ENCODE assay signal across 9 cellular contexts in genomic region chr3:151226088-151226563, GRCh38. TPM values are rescaled to one million over a fixed set of nuclear protein-coding genes. Genes with fewer than 3 reads are reported as not detected.
DNase-seq lines count a peak whose midpoint lies in the region; ATAC-seq and TF ChIP-seq lines count a peak whose summit lies in the region.
"Had no signal": no experiment of that assay in that cellular context is flagged by ENCODE, and none has a peak within 500 bp of the region (broad histone marks: within the 10 kb centered on the region; RNA-seq: fewer than 3 reads in every experiment).

No MANE protein-coding gene starts in this region.

- H3K9me3 ChIP-seq in smooth muscle cell (replicated peaks; ENCODE audit: low read depth) = no peaks in the 10 kb centered on the region
- H3K9me3 ChIP-seq in left lung = no peaks in the 10 kb centered on the region
- H3K9me3 ChIP-seq: neutrophil had no signal

- no peak overlapping the region for H2AFZ ChIP-seq in smooth muscle cell (ENCODE audit: low read depth)

- H3K27ac ChIP-seq in RWPE1 (no peak overlapping the region), smooth muscle cell (ENCODE audit: low read depth) (peak overlapping the region; percentile 15), left lung (no peak overlapping the region)
- H3K27ac ChIP-seq: neutrophil had no signal

- H3K4me1 ChIP-seq in smooth muscle cell (ENCODE audit: low read depth) (peaks cover 11% of the 10 kb centered on the region), left lung (peaks cover 0 to 25% of the 10 kb centered on the region in 2 donors)

- H3F3A ChIP-seq in smooth muscle cell (ENCODE audit: low read depth) = peaks cover 5% of the 10 kb centered on the region

- H3K79me2 ChIP-seq in smooth muscle cell (ENCODE audit: low read depth) = no peaks in the 10 kb centered on the region

- ATAC-seq in HG03469 (IDR thresholded peaks at IDR 0.05; ENCODE audit: unreplicated experiment) (no peak), left lung (no peak), HG02763 (IDR thresholded peaks at IDR 0.05; ENCODE audit: unreplicated experiment) (no peak)

- H3K9ac ChIP-seq in smooth muscle cell (ENCODE audit: low read depth) = no peak overlapping the region

- 30% methylated on average over 4 of the region's 4 CpGs for whole genome bisulfite sequencing in smooth muscle cell (ENCODE audit: low lambda C conversion rate)

- TF ChIP-seq CTCF in RWPE1 (conservative IDR thresholded peaks at IDR 0.05; ENCODE audit: low read depth) = no peak
- TF ChIP-seq CTCF in epithelial cell of proximal tubule (conservative IDR thresholded peaks at IDR 0.05; ENCODE audit: low read depth, low read length) = no peak
- no peak for TF ChIP-seq CTCF in smooth muscle cell (IDR thresholded peaks at IDR 0.05; ENCODE audit: borderline replicate concordance, insufficient read depth, poor library complexity, severe bottlenecking)
- TF ChIP-seq CTCF in left lung (IDR thresholded peaks at IDR 0.05) = no peak

- intact Hi-C loops in left lung (cut with DNase I) = loop anchor here in 1 of 2 donors (2.0 kb wide), 1 partner anchor 57 kb away; no protein-coding TSS in a partner anchor

- H3K36me3 ChIP-seq in smooth muscle cell (ENCODE audit: low read depth) (no peaks in the 10 kb centered on the region), left lung (no peaks in the 10 kb centered on the region)
- H3K36me3 ChIP-seq: neutrophil had no signal

- H3K4me3 ChIP-seq in epithelial cell of proximal tubule (ENCODE audit: low read depth, low read length) (no peak overlapping the region), smooth muscle cell (no peak overlapping the region), left lung (no peak overlapping the region)

- POLR2A ChIA-PET in RWPE1 (lab: Yijun Ruan, JAX; ENCODE audit: low non-redundant PET) = no interaction called here

- CTCF ChIA-PET in RWPE1 (lab: Yijun Ruan, JAX) = interaction anchor here (0.7 kb wide), 1 partner anchor 1323 kb away, joined by 3 read pairs; no protein-coding TSS in a partner anchor

- H3K4me2 ChIP-seq in smooth muscle cell = peak overlapping the region; percentile 20

- no peaks in the 10 kb centered on the region for H3K27me3 ChIP-seq in smooth muscle cell (ENCODE audit: low read depth)
- H3K27me3 ChIP-seq in left lung = no peaks in the 10 kb centered on the region
- H3K27me3 ChIP-seq: neutrophil had no signal

- H4K20me1 ChIP-seq in smooth muscle cell (ENCODE audit: low read depth) = no peaks in the 10 kb centered on the region

- peak; percentile 31 for DNase-seq in activated CD4-positive, alpha-beta T cell treated with anti-CD3 and anti-CD28 coated beads for 48 hours
- DNase-seq in activated CD4-positive, alpha-beta T cell treated with anti-CD3 and anti-CD28 coated beads, Interleukin-2, amount 50 U/mL, for 1 hour = no peak
- DNase-seq in RWPE1 (ENCODE audit: low spot score) (peak; percentile 75), epithelial cell of proximal tubule (ENCODE audit: low read depth) (peak; percentile 69), smooth muscle cell (lab: John Stamatoyannopoulos, UW; ENCODE audit: unreplicated experiment) (no peak), left lung (no peak)

RNA-seq across cellular contexts. Expression of gene GPR171, which starts 23.1 kb away (rescaled TPM):
- not detected in 2 replicates for total RNA-seq in epithelial cell of proximal tubule
- 4.2 TPM in 1 of 2 replicates, not detected in the other for total RNA-seq in smooth muscle cell
- 0.65 TPM in 1 of 2 replicates, not detected in the other for polyA plus RNA-seq in smooth muscle cell
- 1 to 10 TPM in 1 of 2 donors, under 1 TPM in 1; 0.96 to 2.9 TPM for total RNA-seq in left lung

RNA-seq across cellular contexts. Expression of gene P2RY14, which starts 52.2 kb away (rescaled TPM):
- total RNA-seq in epithelial cell of proximal tubule (not detected in 2 replicates), smooth muscle cell (not detected in 2 replicates), left lung (1 to 10 TPM; 2.4 to 3.6 TPM)
- not detected in 2 replicates for polyA plus RNA-seq in smooth muscle cell

Comparison
In these comparisons a context has a peak if more than half of its experiments do, and no peak if none do; other contexts are left out.
1. DNase-seq: peak in activated CD4-positive, alpha-beta T cell treated with anti-CD3 and anti-CD28 coated beads for 48 hours (single experiment), RWPE1 (single experiment) and epithelial cell of proximal tubule (single experiment); none in activated CD4-positive, alpha-beta T cell treated with anti-CD3 and anti-CD28 coated beads, Interleukin-2, amount 50 U/mL, for 1 hour (single experiment), smooth muscle cell (single experiment) and left lung (0 of 2).